ENCODE assay signal across 23 cellular contexts in genomic region chr6:84408028-84408427, GRCh38.
"Had no signal": no experiment of that assay in that cellular context is flagged by ENCODE, and none has a peak within 500 bp of the region (broad histone marks: within the 10 kb centered on the region; RNA-seq: fewer than 3 reads in every experiment).

No MANE protein-coding gene starts in this region.

- H3K79me2 ChIP-seq: hepatocyte, parathyroid adenoma had no signal

- H3K27ac ChIP-seq: colonic mucosa, foreskin keratinocyte, hepatocyte, parathyroid adenoma, psoas muscle, skin epidermis, testis, tibial nerve, upper lobe of right lung, vagina had no signal

- H3K4me1 ChIP-seq: colonic mucosa, foreskin keratinocyte, parathyroid adenoma, psoas muscle, testis, upper lobe of right lung, vagina had no signal

- H3K36me3 ChIP-seq: colonic mucosa, tibial nerve, upper lobe of right lung, vagina had no signal

- H2AFZ ChIP-seq: hepatocyte, parathyroid adenoma had no signal

- H3K9ac ChIP-seq: parathyroid adenoma had no signal

- ATAC-seq: foreskin keratinocyte; left cardiac atrium; left ventricle myocardium superior; natural killer cell treated with Interleukin-12 subunit alpha and Interleukin-12 subunit beta and Interleukin-15 and Interleukin-18, amount 100 ng/mL, for 72 hours; psoas muscle; sciatic nerve; stimulated activated naive B cell treated with anti-CD40 and anti-IgM and Interleukin-4, amounts not matched to agents 10 μg/mL and 1 μg/mL and 100 μg/mL, for 72 hours; stimulated activated naive CD8-positive, alpha-beta T cell treated with anti-CD3 and anti-CD28 coated beads, Interleukin-15, amount 100 ng/mL, for 72 hours; upper lobe of right lung had no signal

- H3K4me3 ChIP-seq: colonic mucosa, hepatocyte, psoas muscle, skin epidermis, testis, tibial nerve, upper lobe of right lung, vagina had no signal

- H3K4me2 ChIP-seq: hepatocyte had no signal

- DNase-seq: colonic mucosa; dermis blood vessel endothelial cell; effector CD4-positive, alpha-beta T cell; foreskin keratinocyte; head of caudate nucleus; kidney; left cardiac atrium; left ventricle myocardium superior; psoas muscle; retina; stimulated activated CD4-positive, alpha-beta T cell treated with anti-CD3 and anti-CD28 coated beads, Interleukin-2, amount 100 ng/mL, for 24 hours; stimulated activated CD4-positive, alpha-beta T cell treated with anti-CD3 and anti-CD28 coated beads, Interleukin-4, amount 100 ng/mL, for 4 hours; stimulated activated naive B cell treated with anti-CD40 and anti-IgM and Interleukin-4, amounts not matched to agents 10 μg/mL and 1 μg/mL and 100 μg/mL, for 72 hours; stimulated activated naive CD8-positive, alpha-beta T cell treated with anti-CD3 and anti-CD28 coated beads, Interleukin-15, amount 100 ng/mL, for 72 hours; testis; upper lobe of right lung had no signal

- H3K27me3 ChIP-seq: colonic mucosa, foreskin keratinocyte, hepatocyte, testis, tibial nerve, upper lobe of right lung, vagina had no signal

- H3K9me3 ChIP-seq: colonic mucosa, psoas muscle, testis, tibial nerve, upper lobe of right lung, vagina had no signal
